Comparison of ENCODE assay signal across 1 cellular context in genomic region chr12:51832708-51833107, GRCh38.
TF ChIP-seq lines count a peak whose summit lies in the region.

No MANE protein-coding gene starts in this region.

TF ChIP-seq in GM23338, 12 proteins besides CTCF, POLR2A, EP300 and RAD21 (continued from another document):
- TF ChIP-seq, protein P1, sequence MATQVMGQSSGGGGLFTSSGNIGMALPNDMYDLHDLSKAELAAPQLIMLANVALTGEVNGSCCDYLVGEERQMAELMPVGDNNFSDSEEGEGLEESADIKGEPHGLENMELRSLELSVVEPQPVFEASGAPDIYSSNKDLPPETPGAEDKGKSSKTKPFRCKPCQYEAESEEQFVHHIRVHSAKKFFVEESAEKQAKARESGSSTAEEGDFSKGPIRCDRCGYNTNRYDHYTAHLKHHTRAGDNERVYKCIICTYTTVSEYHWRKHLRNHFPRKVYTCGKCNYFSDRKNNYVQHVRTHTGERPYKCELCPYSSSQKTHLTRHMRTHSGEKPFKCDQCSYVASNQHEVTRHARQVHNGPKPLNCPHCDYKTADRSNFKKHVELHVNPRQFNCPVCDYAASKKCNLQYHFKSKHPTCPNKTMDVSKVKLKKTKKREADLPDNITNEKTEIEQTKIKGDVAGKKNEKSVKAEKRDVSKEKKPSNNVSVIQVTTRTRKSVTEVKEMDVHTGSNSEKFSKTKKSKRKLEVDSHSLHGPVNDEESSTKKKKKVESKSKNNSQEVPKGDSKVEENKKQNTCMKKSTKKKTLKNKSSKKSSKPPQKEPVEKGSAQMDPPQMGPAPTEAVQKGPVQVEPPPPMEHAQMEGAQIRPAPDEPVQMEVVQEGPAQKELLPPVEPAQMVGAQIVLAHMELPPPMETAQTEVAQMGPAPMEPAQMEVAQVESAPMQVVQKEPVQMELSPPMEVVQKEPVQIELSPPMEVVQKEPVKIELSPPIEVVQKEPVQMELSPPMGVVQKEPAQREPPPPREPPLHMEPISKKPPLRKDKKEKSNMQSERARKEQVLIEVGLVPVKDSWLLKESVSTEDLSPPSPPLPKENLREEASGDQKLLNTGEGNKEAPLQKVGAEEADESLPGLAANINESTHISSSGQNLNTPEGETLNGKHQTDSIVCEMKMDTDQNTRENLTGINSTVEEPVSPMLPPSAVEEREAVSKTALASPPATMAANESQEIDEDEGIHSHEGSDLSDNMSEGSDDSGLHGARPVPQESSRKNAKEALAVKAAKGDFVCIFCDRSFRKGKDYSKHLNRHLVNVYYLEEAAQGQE (IDR thresholded peaks at IDR 0.05; ENCODE audit: unreplicated experiment): no peak
- TF ChIP-seq EZH2 (IDR thresholded peaks at IDR 0.05; ENCODE audit: low read depth, unreplicated experiment) (no peak), JUNB (IDR thresholded peaks at IDR 0.05; ENCODE audit: unreplicated experiment) (no peak)
- TF ChIP-seq, protein P2, sequence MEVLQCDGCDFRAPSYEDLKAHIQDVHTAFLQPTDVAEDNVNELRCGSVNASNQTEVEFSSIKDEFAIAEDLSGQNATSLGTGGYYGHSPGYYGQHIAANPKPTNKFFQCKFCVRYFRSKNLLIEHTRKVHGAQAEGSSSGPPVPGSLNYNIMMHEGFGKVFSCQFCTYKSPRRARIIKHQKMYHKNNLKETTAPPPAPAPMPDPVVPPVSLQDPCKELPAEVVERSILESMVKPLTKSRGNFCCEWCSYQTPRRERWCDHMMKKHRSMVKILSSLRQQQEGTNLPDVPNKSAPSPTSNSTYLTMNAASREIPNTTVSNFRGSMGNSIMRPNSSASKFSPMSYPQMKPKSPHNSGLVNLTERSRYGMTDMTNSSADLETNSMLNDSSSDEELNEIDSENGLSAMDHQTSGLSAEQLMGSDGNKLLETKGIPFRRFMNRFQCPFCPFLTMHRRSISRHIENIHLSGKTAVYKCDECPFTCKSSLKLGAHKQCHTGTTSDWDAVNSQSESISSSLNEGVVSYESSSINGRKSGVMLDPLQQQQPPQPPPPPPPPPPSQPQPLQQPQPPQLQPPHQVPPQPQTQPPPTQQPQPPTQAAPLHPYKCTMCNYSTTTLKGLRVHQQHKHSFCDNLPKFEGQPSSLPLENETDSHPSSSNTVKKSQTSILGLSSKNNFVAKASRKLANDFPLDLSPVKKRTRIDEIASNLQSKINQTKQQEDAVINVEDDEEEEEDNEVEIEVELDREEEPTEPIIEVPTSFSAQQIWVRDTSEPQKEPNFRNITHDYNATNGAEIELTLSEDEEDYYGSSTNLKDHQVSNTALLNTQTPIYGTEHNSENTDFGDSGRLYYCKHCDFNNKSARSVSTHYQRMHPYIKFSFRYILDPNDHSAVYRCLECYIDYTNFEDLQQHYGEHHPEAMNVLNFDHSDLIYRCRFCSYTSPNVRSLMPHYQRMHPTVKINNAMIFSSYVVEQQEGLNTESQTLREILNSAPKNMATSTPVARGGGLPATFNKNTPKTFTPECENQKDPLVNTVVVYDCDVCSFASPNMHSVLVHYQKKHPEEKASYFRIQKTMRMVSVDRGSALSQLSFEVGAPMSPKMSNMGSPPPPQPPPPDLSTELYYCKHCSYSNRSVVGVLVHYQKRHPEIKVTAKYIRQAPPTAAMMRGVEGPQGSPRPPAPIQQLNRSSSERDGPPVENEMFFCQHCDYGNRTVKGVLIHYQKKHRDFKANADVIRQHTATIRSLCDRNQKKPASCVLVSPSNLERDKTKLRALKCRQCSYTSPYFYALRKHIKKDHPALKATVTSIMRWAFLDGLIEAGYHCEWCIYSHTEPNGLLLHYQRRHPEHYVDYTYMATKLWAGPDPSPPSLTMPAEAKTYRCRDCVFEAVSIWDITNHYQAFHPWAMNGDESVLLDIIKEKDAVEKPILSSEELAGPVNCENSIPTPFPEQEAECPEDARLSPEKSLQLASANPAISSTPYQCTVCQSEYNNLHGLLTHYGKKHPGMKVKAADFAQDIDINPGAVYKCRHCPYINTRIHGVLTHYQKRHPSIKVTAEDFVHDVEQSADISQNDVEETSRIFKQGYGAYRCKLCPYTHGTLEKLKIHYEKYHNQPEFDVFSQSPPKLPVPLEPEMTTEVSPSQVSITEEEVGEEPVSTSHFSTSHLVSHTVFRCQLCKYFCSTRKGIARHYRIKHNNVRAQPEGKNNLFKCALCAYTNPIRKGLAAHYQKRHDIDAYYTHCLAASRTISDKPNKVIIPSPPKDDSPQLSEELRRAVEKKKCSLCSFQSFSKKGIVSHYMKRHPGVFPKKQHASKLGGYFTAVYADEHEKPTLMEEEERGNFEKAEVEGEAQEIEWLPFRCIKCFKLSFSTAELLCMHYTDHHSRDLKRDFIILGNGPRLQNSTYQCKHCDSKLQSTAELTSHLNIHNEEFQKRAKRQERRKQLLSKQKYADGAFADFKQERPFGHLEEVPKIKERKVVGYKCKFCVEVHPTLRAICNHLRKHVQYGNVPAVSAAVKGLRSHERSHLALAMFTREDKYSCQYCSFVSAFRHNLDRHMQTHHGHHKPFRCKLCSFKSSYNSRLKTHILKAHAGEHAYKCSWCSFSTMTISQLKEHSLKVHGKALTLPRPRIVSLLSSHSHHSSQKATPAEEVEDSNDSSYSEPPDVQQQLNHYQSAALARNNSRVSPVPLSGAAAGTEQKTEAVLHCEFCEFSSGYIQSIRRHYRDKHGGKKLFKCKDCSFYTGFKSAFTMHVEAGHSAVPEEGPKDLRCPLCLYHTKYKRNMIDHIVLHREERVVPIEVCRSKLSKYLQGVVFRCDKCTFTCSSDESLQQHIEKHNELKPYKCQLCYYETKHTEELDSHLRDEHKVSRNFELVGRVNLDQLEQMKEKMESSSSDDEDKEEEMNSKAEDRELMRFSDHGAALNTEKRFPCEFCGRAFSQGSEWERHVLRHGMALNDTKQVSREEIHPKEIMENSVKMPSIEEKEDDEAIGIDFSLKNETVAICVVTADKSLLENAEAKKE (CRISPR knock-in tag; IDR thresholded peaks at IDR 0.05): no peak
